22 cellular contexts compared by ENCODE assay signal in the genomic region with DNA sequence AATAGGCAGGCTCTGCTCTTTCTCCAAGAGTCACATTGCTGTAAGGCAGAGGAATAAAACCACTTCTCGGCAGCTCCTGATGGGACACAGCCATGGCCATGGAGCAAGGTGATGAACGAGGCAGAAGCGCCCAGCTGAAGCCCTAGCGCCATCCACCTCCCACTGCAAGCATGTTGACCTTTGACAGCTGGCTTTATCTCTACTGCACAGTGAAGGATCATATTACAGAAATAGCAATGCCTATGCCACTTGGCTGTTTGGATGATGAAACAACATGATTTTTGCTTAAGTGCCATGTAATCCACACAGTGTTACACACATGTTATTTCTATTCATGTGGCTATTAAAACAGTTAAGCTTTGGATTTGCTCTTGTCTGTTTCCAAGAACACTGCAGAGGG.
DNase-seq lines count a peak whose midpoint lies in the region; ATAC-seq lines count a peak whose summit lies in the region.
"Had no signal": no experiment of that assay in that cellular context is flagged by ENCODE, and none has a peak within 500 bp of the region (broad histone marks: within the 10 kb centered on the region; RNA-seq: fewer than 3 reads in every experiment).

No MANE protein-coding gene starts in this region.

- H3K36me3 Mint-ChIP-seq in activated CD4-positive, alpha-beta T cell treated with anti-CD3 and anti-CD28 coated beads for 36 hours (ENCODE audit: low read depth): no peaks in the 10 kb centered on the region

- peaks cover 2% of the 10 kb centered on the region for H3K4me1 Mint-ChIP-seq in activated CD4-positive, alpha-beta T cell treated with anti-CD3 and anti-CD28 coated beads for 36 hours
- H3K4me1 Mint-ChIP-seq: activated naive CD8-positive, alpha-beta T cell treated with anti-CD3 and anti-CD28 coated beads, Interleukin-2, amount 50 U/mL, for 24 hours; immature natural killer cell; naive B cell had no signal

- H3K9me3 Mint-ChIP-seq in activated CD4-positive, alpha-beta T cell treated with anti-CD3 and anti-CD28 coated beads for 36 hours (ENCODE audit: low read depth): peaks cover 13% of the 10 kb centered on the region

- POLR2A ChIA-PET in activated CD4-positive, alpha-beta T cell treated with anti-CD3 and anti-CD28 coated beads for 36 hours (lab: Charles Lee): no interaction called here

- peak; percentile 39 to 70 for ATAC-seq in left cardiac atrium
- no peak for ATAC-seq in HG02870 (IDR thresholded peaks at IDR 0.05; ENCODE audit: unreplicated experiment)
- no peak for ATAC-seq in activated CD4-positive, alpha-beta T cell treated with anti-CD3 and anti-CD28 coated beads for 36 hours
- no peak for ATAC-seq in GM18909 (IDR thresholded peaks at IDR 0.05; ENCODE audit: poor library complexity, unreplicated experiment)
- ATAC-seq: activated naive CD8-positive, alpha-beta T cell treated with anti-CD3 and anti-CD28 coated beads, Interleukin-2, amount 50 U/mL, for 24 hours; Panc1; SK-N-SH treated with all-trans-retinoic acid at 6 μM for 48 hours had no signal

- peaks cover 2% of the 10 kb centered on the region for H3K27me3 Mint-ChIP-seq in activated CD4-positive, alpha-beta T cell treated with anti-CD3 and anti-CD28 coated beads for 36 hours
- H3K27me3 Mint-ChIP-seq: activated naive CD8-positive, alpha-beta T cell treated with anti-CD3 and anti-CD28 coated beads, Interleukin-2, amount 50 U/mL, for 24 hours had no signal

- no peak overlapping the region for H3K27ac Mint-ChIP-seq in activated CD4-positive, alpha-beta T cell treated with anti-CD3 and anti-CD28 coated beads for 36 hours
- H3K27ac Mint-ChIP-seq: activated naive CD8-positive, alpha-beta T cell treated with anti-CD3 and anti-CD28 coated beads, Interleukin-2, amount 50 U/mL, for 24 hours; activated T-helper 2 cell treated with anti-CD3 and anti-CD28 coated beads, Interferon-gamma antibody, Interleukin-2, Interleukin-4, amounts not matched to agents 10 μg/mL and 5 μg/mL and 100 μg/mL, durations not matched to agents 14 hours and 24 hours and 36 hours; immature natural killer cell; naive B cell had no signal

- intact Hi-C loops in left cardiac atrium (cut with DNase I): no loop called here
- intact Hi-C loops in activated CD4-positive, alpha-beta T cell treated with anti-CD3 and anti-CD28 coated beads for 36 hours (cut with DNase I, micrococcal nuclease): no loop called here

- CTCF ChIA-PET in activated CD4-positive, alpha-beta T cell treated with anti-CD3 and anti-CD28 coated beads for 36 hours (lab: Charles Lee): no interaction called here

- no peak overlapping the region for H3K4me3 Mint-ChIP-seq in activated CD4-positive, alpha-beta T cell treated with anti-CD3 and anti-CD28 coated beads for 36 hours
- H3K4me3 Mint-ChIP-seq: activated naive CD8-positive, alpha-beta T cell treated with anti-CD3 and anti-CD28 coated beads, Interleukin-2, amount 50 U/mL, for 24 hours; immature natural killer cell; naive B cell had no signal

- DNase-seq in DMS53 (lab: John Stamatoyannopoulos, UW) (peak; percentile 93), HuH-7 (ENCODE audit: low spot score) (peak; percentile 56), OCI-M1 (lab: John Stamatoyannopoulos, UW) (peak; percentile 83), left cardiac atrium (no peak), KG1 (lab: John Stamatoyannopoulos, UW) (no peak)
- no peak for DNase-seq in activated CD4-positive, alpha-beta T cell treated with anti-CD3 and anti-CD28 coated beads for 36 hours
- DNase-seq: activated CD4-positive, alpha-beta T cell treated with anti-CD3 and anti-CD28 coated beads for 1 hour; activated naive CD8-positive, alpha-beta T cell treated with anti-CD3 and anti-CD28 coated beads, Interleukin-2, amount 50 U/mL, for 24 hours; Caco-2; effector CD4-positive, alpha-beta T cell; esophagus squamous epithelium; head of caudate nucleus; immature natural killer cell; naive B cell; NCI-H774; stimulated activated CD4-positive, alpha-beta T cell treated with anti-CD3 and anti-CD28 coated beads, Interleukin-4, amount 100 ng/mL, for 4 hours; T1000 had no signal

Comparison
In these comparisons a context has a peak if more than half of its experiments do, and no peak if none do; other contexts are left out.
1. DNase-seq: peak in DMS53 (single experiment), HuH-7 (single experiment) and OCI-M1 (single experiment); none in left cardiac atrium (single experiment), KG1 (single experiment) and activated CD4-positive, alpha-beta T cell treated with anti-CD3 and anti-CD28 coated beads for 36 hours (single experiment).
2. ATAC-seq: peak in left cardiac atrium (2 of 2); none in HG02870 (single experiment), activated CD4-positive, alpha-beta T cell treated with anti-CD3 and anti-CD28 coated beads for 36 hours (single experiment) and GM18909 (single experiment).